In genomic region chrX:30141966-30142365, GRCh38 we compare ENCODE assay signal across 8 cellular contexts.
A peak's percentile ranks its signal among the peaks of the same experiment; 100 is the strongest.
DNase-seq lines count a peak whose midpoint lies in the region; ATAC-seq lines count a peak whose summit lies in the region.

No MANE protein-coding gene starts in this region.

- ATAC-seq in GM18508 (IDR thresholded peaks at IDR 0.05; ENCODE audit: insufficient read depth, unreplicated experiment) (peak; percentile 83), HG03103 (IDR thresholded peaks at IDR 0.05; ENCODE audit: low read depth, unreplicated experiment) (peak; percentile 78), T-helper 17 cell (no peak)

- H3K4me1 ChIP-seq in NT2/D1 (ENCODE audit: insufficient read depth, insufficient read length), result no peaks in the 10 kb centered on the region

- H3K27me3 Mint-ChIP-seq in T-helper 17 cell, result no peaks in the 10 kb centered on the region
- H3K27me3 Mint-ChIP-seq in activated naive CD8-positive, alpha-beta T cell treated with anti-CD3 and anti-CD28 coated beads for 36 hours, result no peaks in the 10 kb centered on the region

- DNase-seq in AML-193 (lab: John Stamatoyannopoulos, UW) (peak; percentile 20 to 28), NT2/D1 (ENCODE audit: low read depth, low spot score) (peak; percentile 55), fibroblast of peridontal ligament (ENCODE audit: extremely low read depth) (peak; percentile 16), HuH-7.5 (ENCODE audit: low spot score) (no peak), T-helper 17 cell (no peak)
- DNase-seq in activated naive CD8-positive, alpha-beta T cell treated with anti-CD3 and anti-CD28 coated beads for 36 hours, result no peak

- H3K27ac Mint-ChIP-seq in T-helper 17 cell, result no peak overlapping the region
- H3K27ac Mint-ChIP-seq in activated naive CD8-positive, alpha-beta T cell treated with anti-CD3 and anti-CD28 coated beads for 36 hours, result no peak overlapping the region

- H3K27me3 ChIP-seq in NT2/D1 (ENCODE audit: insufficient read depth, insufficient read length), result no peaks in the 10 kb centered on the region

- no peak overlapping the region for H3K4me3 ChIP-seq in NT2/D1 (ENCODE audit: insufficient read length, low read depth)

- H3K9me3 ChIP-seq in NT2/D1 (ENCODE audit: insufficient read depth, low read length), result no peaks in the 10 kb centered on the region
- no peaks in the 10 kb centered on the region for H3K9me3 ChIP-seq in T-helper 17 cell (ENCODE audit: control insufficient read depth, low read length, poor library complexity, severe bottlenecking)

- no peaks in the 10 kb centered on the region for H3K9me3 Mint-ChIP-seq in activated naive CD8-positive, alpha-beta T cell treated with anti-CD3 and anti-CD28 coated beads for 36 hours

- H3K4me3 Mint-ChIP-seq in T-helper 17 cell, result no peak overlapping the region
- H3K4me3 Mint-ChIP-seq in activated naive CD8-positive, alpha-beta T cell treated with anti-CD3 and anti-CD28 coated beads for 36 hours, result no peak overlapping the region

- no peak overlapping the region for H3K9ac ChIP-seq in NT2/D1 (ENCODE audit: insufficient read length, low read depth)

- H3K36me3 Mint-ChIP-seq in T-helper 17 cell (ENCODE audit: low read depth), result no peaks in the 10 kb centered on the region
- no peaks in the 10 kb centered on the region for H3K36me3 Mint-ChIP-seq in activated naive CD8-positive, alpha-beta T cell treated with anti-CD3 and anti-CD28 coated beads for 36 hours

- no peaks in the 10 kb centered on the region for H3K36me3 ChIP-seq in NT2/D1 (ENCODE audit: insufficient read depth, insufficient read length, low read length)

- no peaks in the 10 kb centered on the region for H3K4me1 Mint-ChIP-seq in T-helper 17 cell
- H3K4me1 Mint-ChIP-seq in activated naive CD8-positive, alpha-beta T cell treated with anti-CD3 and anti-CD28 coated beads for 36 hours, result no peaks in the 10 kb centered on the region

Comparison
In these comparisons a context has a peak if more than half of its experiments do, and no peak if none do; other contexts are left out.
1. DNase-seq: peak in AML-193 (2 of 2), NT2/D1 (single experiment) and fibroblast of peridontal ligament (single experiment); none in HuH-7.5 (single experiment), T-helper 17 cell (0 of 3) and activated naive CD8-positive, alpha-beta T cell treated with anti-CD3 and anti-CD28 coated beads for 36 hours (single experiment).